In the genomic region with DNA sequence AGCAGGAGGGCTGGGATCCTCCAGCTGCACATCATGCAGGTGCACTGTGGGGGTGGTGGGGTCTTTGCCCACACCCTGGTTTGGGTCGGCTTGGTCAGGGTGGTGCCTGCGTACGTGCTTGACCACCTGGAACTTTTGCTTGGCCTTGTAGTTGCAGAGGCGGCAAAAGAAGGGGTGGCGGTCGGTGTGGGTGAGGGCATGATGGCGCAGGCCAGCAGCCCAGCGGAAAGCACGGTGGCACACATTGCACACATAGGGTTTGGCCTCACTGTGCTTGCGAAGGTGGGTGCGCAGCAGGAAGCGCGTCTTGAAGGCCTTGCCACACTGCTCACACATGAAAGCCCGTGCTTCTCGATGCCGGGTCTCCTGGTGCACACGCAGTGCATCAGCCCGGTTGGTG, we compare ENCODE assay signal across 26 cellular contexts.
"Had no signal": no experiment of that assay in that cellular context is flagged by ENCODE, and none has a peak within 500 bp of the region (broad histone marks: within the 10 kb centered on the region; RNA-seq: fewer than 3 reads in every experiment).

No MANE protein-coding gene starts in this region.

- DNase-seq: hypothalamus; immature natural killer cell; left ventricle myocardium inferior; midbrain; mucosa of descending colon; naive thymus-derived CD4-positive, alpha-beta T cell; nucleus accumbens; pancreas; retina; right cardiac atrium; stimulated activated CD4-positive, alpha-beta T cell treated with anti-CD3 and anti-CD28 coated beads, Interleukin-1b, Interleukin-23, amount 100 ng/mL, for 48 hours; stimulated activated CD4-positive, alpha-beta T cell treated with anti-CD3 and anti-CD28 coated beads, Interleukin-2, amount 100 ng/mL, for 48 hours; stimulated activated CD4-positive, alpha-beta T cell treated with anti-CD3 and anti-CD28 coated beads, Interleukin-4, amount 100 ng/mL, for 4 hours; stimulated activated CD8-positive, alpha-beta memory T cell treated with anti-CD3 and anti-CD28 coated beads, Interleukin-4, amount 100 ng/mL, for 48 hours; stimulated activated naive CD4-positive, alpha-beta T cell treated with Interleukin-2 at 50 U/mL for 16 hours; stimulated activated naive CD8-positive, alpha-beta T cell treated with anti-CD3 and anti-CD28 coated beads, Interleukin-15, amount 100 ng/mL, for 72 hours; substantia nigra had no signal

- H3K4me1 ChIP-seq: left ventricle myocardium inferior, pancreas, prostate gland, tibial nerve, upper lobe of left lung, vagina had no signal

- FAIRE-seq: islet of Langerhans, pancreas had no signal

- ATAC-seq: mucosa of descending colon; naive thymus-derived CD4-positive, alpha-beta T cell; natural killer cell treated with Interleukin-12 subunit alpha and Interleukin-12 subunit beta and Interleukin-15 and Interleukin-18, amount 100 ng/mL, for 72 hours; pancreas; stimulated activated memory B cell treated with anti-CD40 and anti-IgM and Interleukin-4, amounts not matched to agents 10 μg/mL and 1 μg/mL and 100 μg/mL, for 72 hours; stimulated activated naive CD8-positive, alpha-beta T cell treated with anti-CD3 and anti-CD28 coated beads, Interleukin-15, amount 100 ng/mL, for 72 hours had no signal

- H3K4me2 ChIP-seq: smooth muscle cell had no signal

- H3K9me3 ChIP-seq: left ventricle myocardium inferior, mucosa of descending colon, pancreas, prostate gland, tibial nerve, upper lobe of left lung, vagina had no signal

- H3K27me3 ChIP-seq: pancreas, tibial nerve, upper lobe of left lung, vagina had no signal

- H3K4me3 ChIP-seq: left ventricle myocardium inferior, lung, mucosa of descending colon, pancreas, prostate gland, smooth muscle cell, tibial nerve, upper lobe of left lung, vagina had no signal

- H3K27ac ChIP-seq: left ventricle myocardium inferior, pancreas, prostate gland, tibial nerve, upper lobe of left lung, vagina had no signal
